Comparison of ENCODE assay signal across 8 cellular contexts in genomic region chr7:90346326-90347125, GRCh38. TPM values are rescaled to one million over a fixed set of nuclear protein-coding genes. Genes with fewer than 3 reads are reported as not detected.
A peak's percentile ranks its signal among the peaks of the same experiment; 100 is the strongest.
DNase-seq lines count a peak whose midpoint lies in the region; ATAC-seq and TF ChIP-seq lines count a peak whose summit lies in the region.

Gene GTPBP10, plus strand, starts transcription at chr7:90346716. Its CDS starts 26 bp downstream, at chr7:90346742.

- peak; percentile 93 for ATAC-seq in DND-41 (ENCODE audit: insufficient read depth, low read depth)
- peak; percentile 97 for ATAC-seq in GM21737 (IDR thresholded peaks at IDR 0.05; ENCODE audit: unreplicated experiment)
- peak; percentile 99 for ATAC-seq in Panc1

- CTCF ChIA-PET in Panc1 (lab: Charles Lee): no interaction called here

- peaks cover 8% of the 10 kb centered on the region; the same call in 1 of the 2 replicates for H4K20me1 ChIP-seq in DND-41 (ENCODE audit: insufficient read depth, low read length)
- no peaks in the 10 kb centered on the region for H4K20me1 ChIP-seq in KMS-11 (ENCODE audit: insufficient read depth)

- TF ChIP-seq CTCF in DND-41 (IDR thresholded peaks at IDR 0.05; ENCODE audit: borderline replicate concordance, extremely low read depth, low read length, poor library complexity, severe bottlenecking): peak; percentile 79
- peak; percentile 85 for TF ChIP-seq CTCF in KMS-11 (conservative IDR thresholded peaks at IDR 0.05; ENCODE audit: low read depth, low read length)
- TF ChIP-seq CTCF in Panc1 (IDR thresholded peaks at IDR 0.05): peak; percentile 90
- TF ChIP-seq CTCF in esophagus squamous epithelium (IDR thresholded peaks at IDR 0.05): peak; percentile 63 to 92 (median 77)

- TSS peak; percentile 81 for BruUV-seq in Panc1 (replicated peaks; lab: Mats Ljungman, UMichigan)

- DNase-seq in DND-41: peak; percentile 92
- peak; percentile 93 for DNase-seq in Panc1 (ENCODE audit: low read depth, low spot score)
- peak; percentile 97 for DNase-seq in activated T-cell treated with anti-CD3 and anti-CD28 coated beads, Interleukin-2, amount 50 U/mL, for 48 hours
- DNase-seq in esophagus squamous epithelium (lab: John Stamatoyannopoulos, UW): peak; percentile 64
- peak; percentile 98 for DNase-seq in myocyte (ENCODE audit: low read depth)
- DNase-seq in stimulated activated CD8-positive, alpha-beta memory T cell treated with anti-CD3 and anti-CD28 coated beads, Interleukin-7, amount 100 ng/mL, for 48 hours (ENCODE audit: extremely low read depth in 1 of 2, low read depth in 1 of 2): peak; percentile 86 to 89

- TF ChIP-seq POLR2A in esophagus squamous epithelium (IDR thresholded peaks at IDR 0.05): peak in 3 of 4 donors; percentile 53 to 73 (median 66)

- intact Hi-C loops in Panc1 (cut with micrococcal nuclease; ENCODE audit: unreplicated experiment) (no loop called here), esophagus squamous epithelium (cut with DNase I) (no loop called here)

- peak within 1 kb of the TSS; percentile 51 to 67 for H3K4me3 ChIP-seq in DND-41 (ENCODE audit: low read depth in 1 of 2, low read length in 2 of 2)
- H3K4me3 ChIP-seq in KMS-11 (IDR thresholded peaks at IDR 0.05; ENCODE audit: insufficient read depth, low read depth, low read length): peak within 1 kb of the TSS; percentile 51
- H3K4me3 ChIP-seq in Panc1 (ENCODE audit: low read depth in 2 of 2, low read length in 2 of 2): peak within 1 kb of the TSS; percentile 79 to 100
- H3K4me3 ChIP-seq in esophagus squamous epithelium: peak within 1 kb of the TSS; percentile 60 to 88 (median 79)

- H3K36me3 ChIP-seq in DND-41 (ENCODE audit: insufficient read depth, low read length) (peaks cover 3% of the 10 kb centered on the region), KMS-11 (ENCODE audit: insufficient read depth) (no peaks in the 10 kb centered on the region), Panc1 (ENCODE audit: control insufficient read depth, insufficient read depth, low read length) (peaks cover 5% of the 10 kb centered on the region; the same call in 1 of the 2 replicates), esophagus squamous epithelium (no peaks in the 10 kb centered on the region)

- WGBS in esophagus squamous epithelium, 2 donors: 0% methylated on average over 18 to 38 of the region's 38 CpGs

- H3K79me2 ChIP-seq in DND-41 (ENCODE audit: insufficient read depth, low read length) (peaks cover 48% of the 10 kb centered on the region), KMS-11 (ENCODE audit: insufficient read depth, low read depth) (peaks cover 25% of the 10 kb centered on the region)

- H3K4me1 ChIP-seq in DND-41 (ENCODE audit: insufficient read depth, low read length): peaks cover 29% of the 10 kb centered on the region
- H3K4me1 ChIP-seq in KMS-11 (ENCODE audit: low read depth, poor library complexity, severe bottlenecking): peaks cover 9% of the 10 kb centered on the region
- H3K4me1 ChIP-seq in Panc1 (ENCODE audit: control insufficient read depth, insufficient read depth, low read length): peaks cover 3% of the 10 kb centered on the region; the same call in 1 of the 2 replicates
- peaks cover 9 to 30% (median 11%) of the 10 kb centered on the region in 3 donors for H3K4me1 ChIP-seq in esophagus squamous epithelium

- in situ Hi-C loops in Panc1 (cut with HindIII; ENCODE audit: low pct_unique_long_range_greater_than_20kb, low sequenced_read_pairs): no loop called here

- H3K4me2 ChIP-seq in DND-41 (ENCODE audit: insufficient read depth, low read length) (peak within 1 kb of the TSS; percentile 66), KMS-11 (peak within 1 kb of the TSS; percentile 76)

- H2AFZ ChIP-seq in DND-41 (ENCODE audit: low read depth, low read length) (peak within 1 kb of the TSS; percentile 80), KMS-11 (ENCODE audit: low read depth) (peak within 1 kb of the TSS; percentile 83)

- H3K27me3 ChIP-seq in DND-41 (ENCODE audit: insufficient read depth, low read length, poor library complexity) (no peaks in the 10 kb centered on the region), KMS-11 (ENCODE audit: insufficient read depth, low read depth) (no peaks in the 10 kb centered on the region), Panc1 (ENCODE audit: control insufficient read depth, insufficient read depth, low read length) (no peaks in the 10 kb centered on the region), esophagus squamous epithelium (no peaks in the 10 kb centered on the region)

- H3K9me3 ChIP-seq in DND-41 (ENCODE audit: insufficient read depth, low read length, severe bottlenecking) (no peaks in the 10 kb centered on the region), Panc1 (ENCODE audit: control insufficient read depth, insufficient read depth, low read depth, low read length) (no peaks in the 10 kb centered on the region), esophagus squamous epithelium (no peaks in the 10 kb centered on the region)

- H3K9ac ChIP-seq in DND-41 (ENCODE audit: low read depth, low read length) (peak within 1 kb of the TSS; percentile 73), KMS-11 (peak within 1 kb of the TSS; percentile 88)

- H3K27ac ChIP-seq in DND-41 (ENCODE audit: low read length) (peak within 1 kb of the TSS; percentile 83), KMS-11 (peak within 1 kb of the TSS; percentile 77), Panc1 (ENCODE audit: low read length) (peak within 1 kb of the TSS; percentile 97), esophagus squamous epithelium (peak within 1 kb of the TSS; percentile 84 to 93 (median 86))

- POLR2A ChIA-PET in Panc1 (lab: Charles Lee): no interaction called here

RNA-seq across cellular contexts. Expression of gene GTPBP10, which starts in this region (rescaled TPM):
- total RNA-seq in Panc1 (2021; ENCODE audit: unreplicated experiment): 23.7 TPM
- 9.1 TPM for polyA plus RNA-seq in Panc1 (2012; ENCODE audit: insufficient read length)
- total RNA-seq in esophagus squamous epithelium: 10 to 100 TPM; 12.2 to 21.1 (median 13.0) TPM
- total RNA-seq in myocyte: 13.0 and 17.4 TPM in 2 replicates
- 8.4 TPM for polyA plus RNA-seq in myocyte (2012)

Comparison
In these comparisons a context has a peak if more than half of its experiments do, and no peak if none do; other contexts are left out.
1. Peak in every context shown above with its lines: DNase-seq, ATAC-seq, H3K4me3 ChIP-seq and H3K27ac ChIP-seq.